ENCODE assay signal across 12 cellular contexts in genomic region chr11:65530157-65530496, GRCh38. TPM values are rescaled to one million over a fixed set of nuclear protein-coding genes. Genes with fewer than 3 reads are reported as not detected.
A peak's percentile ranks its signal among the peaks of the same experiment; 100 is the strongest.
DNase-seq lines count a peak whose midpoint lies in the region; ATAC-seq, FAIRE-seq and TF ChIP-seq lines count a peak whose summit lies in the region.
"Had no signal": no experiment of that assay in that cellular context is flagged by ENCODE, and none has a peak within 500 bp of the region (broad histone marks: within the 10 kb centered on the region; RNA-seq: fewer than 3 reads in every experiment).

No MANE protein-coding gene starts in this region.

- 84% methylated on average over 5 of the region's 5 CpGs for WGBS in mesenchymal stem cell

- no peak overlapping the region for H3K4me2 ChIP-seq in mesenchymal stem cell (ENCODE audit: low read length, poor library complexity, severe bottlenecking)

- H3K27me3 ChIP-seq in mesenchymal stem cell (ENCODE audit: control insufficient read depth in 1 of 2, insufficient read depth in 1 of 2, low read length in 2 of 2): no peaks in the 10 kb centered on the region

- H3K23ac ChIP-seq in mesenchymal stem cell (ENCODE audit: low read length in 2 of 2): no peak overlapping the region

- no peak overlapping the region for H3K18ac ChIP-seq in mesenchymal stem cell (ENCODE audit: low read depth in 1 of 2, low read length in 2 of 2)

- H3K9me3 ChIP-seq in HEK293 (ENCODE audit: control insufficient read depth, insufficient read depth, low read depth, low read length): no peaks in the 10 kb centered on the region
- H3K9me3 ChIP-seq in mesenchymal stem cell (ENCODE audit: control insufficient read depth, low read length): no peaks in the 10 kb centered on the region

- TF ChIP-seq CTCF in D721Med (IDR thresholded peaks at IDR 0.05; ENCODE audit: insufficient read depth, missing control alignments): no peak
- 0 out of 2 replicates have a peak, but pooled peaks have one; percentile 19 for TF ChIP-seq CTCF in HEK293 (tag by site-specific recombination; IDR thresholded peaks at IDR 0.05)

- H2BK12ac ChIP-seq in mesenchymal stem cell (ENCODE audit: low read length in 2 of 2): no peak overlapping the region

- no peaks in the 10 kb centered on the region for H3K27me3 Mint-ChIP-seq in activated T-helper 17 cell treated with anti-CD3 and anti-CD28 coated beads, Interleukin-2, amount 50 U/mL, for 72 hours

- no peaks in the 10 kb centered on the region for H3K9me3 Mint-ChIP-seq in activated T-helper 17 cell treated with anti-CD3 and anti-CD28 coated beads, Interleukin-2, amount 50 U/mL, for 72 hours
- H3K9me3 Mint-ChIP-seq: activated naive CD4-positive, alpha-beta T cell treated with anti-CD3 and anti-CD28 coated beads for 36 hours had no signal

- H3K9ac ChIP-seq in mesenchymal stem cell (ENCODE audit: low read length): peak overlapping the region; percentile 4

- H3K4me1 Mint-ChIP-seq in activated T-helper 17 cell treated with anti-CD3 and anti-CD28 coated beads, Interleukin-2, amount 50 U/mL, for 72 hours: peaks cover 13% of the 10 kb centered on the region

- H3K36me3 ChIP-seq in HEK293 (ENCODE audit: control insufficient read depth in 2 of 2, insufficient read depth in 1 of 2, low read length in 2 of 2) (peaks cover 6 to 84% of the 10 kb centered on the region in 2 experiments; a peak in 2 of 3 replicates), mesenchymal stem cell (ENCODE audit: control insufficient read depth in 1 of 2, insufficient read depth in 2 of 2, low read depth in 1 of 2, low read length in 2 of 2) (peaks cover 79 to 83% of the 10 kb centered on the region in 2 experiments)

- no peak overlapping the region for H2AFZ ChIP-seq in mesenchymal stem cell (ENCODE audit: low read depth, low read length)

- CTCF ChIA-PET in HEK293 (lab: Yijun Ruan, JAX): interaction anchor here (0.7 to 3.4 kb wide), 5 partner anchors 11 to 59 kb away, joined by 3 to 21 read pairs (median 4); no protein-coding TSS in a partner anchor

- no peak overlapping the region for H3K14ac ChIP-seq in mesenchymal stem cell (ENCODE audit: low read length in 2 of 2)

- H2BK15ac ChIP-seq in mesenchymal stem cell (ENCODE audit: low read depth, poor library complexity, severe bottlenecking): no peak overlapping the region

- H3K4me1 ChIP-seq in HEK293 (ENCODE audit: control insufficient read depth, insufficient read depth, low read length): peaks cover 4% of the 10 kb centered on the region; the same call in 1 of the 2 replicates
- peaks cover 26% of the 10 kb centered on the region for H3K4me1 ChIP-seq in mesenchymal stem cell (ENCODE audit: control insufficient read depth, insufficient read depth, low read depth, low read length)

- peaks cover 83% of the 10 kb centered on the region for H3K36me3 Mint-ChIP-seq in activated T-helper 17 cell treated with anti-CD3 and anti-CD28 coated beads, Interleukin-2, amount 50 U/mL, for 72 hours (ENCODE audit: low read depth)

- H3K4me3 ChIP-seq in HEK293 (ENCODE audit: low read depth, low read length) (no peak overlapping the region), mesenchymal stem cell (ENCODE audit: insufficient read depth in 1 of 2, low read depth in 1 of 2, low read length in 2 of 2) (no peak overlapping the region)

- no peak overlapping the region for H2AK5ac ChIP-seq in mesenchymal stem cell (ENCODE audit: low read length, severe bottlenecking)

- no peak for FAIRE-seq in D721Med (lab: Jason Lieb, UNC)
- no peak for FAIRE-seq in GM19239 (lab: Jason Lieb, UNC)
- FAIRE-seq: GM18507 had no signal

- no peak overlapping the region for H4K8ac ChIP-seq in mesenchymal stem cell (ENCODE audit: low read length)

- no peak overlapping the region for H3K4me3 Mint-ChIP-seq in activated T-helper 17 cell treated with anti-CD3 and anti-CD28 coated beads, Interleukin-2, amount 50 U/mL, for 72 hours
- H3K4me3 Mint-ChIP-seq: activated naive CD4-positive, alpha-beta T cell treated with anti-CD3 and anti-CD28 coated beads for 36 hours had no signal

- POLR2A ChIA-PET in HEK293 (lab: Yijun Ruan, JAX): interaction anchor here (1.5 to 3.0 kb wide), 2 partner anchors 10 to 42 kb away, joined by 3 to 12 read pairs; no protein-coding TSS in a partner anchor

- peak overlapping the region; percentile 56 for H3K27ac Mint-ChIP-seq in activated T-helper 17 cell treated with anti-CD3 and anti-CD28 coated beads, Interleukin-2, amount 50 U/mL, for 72 hours
- H3K27ac Mint-ChIP-seq: activated naive CD4-positive, alpha-beta T cell treated with anti-CD3 and anti-CD28 coated beads for 36 hours had no signal

- peaks cover 42% of the 10 kb centered on the region for H3K79me1 ChIP-seq in mesenchymal stem cell (replicated peaks; ENCODE audit: low read length, poor library complexity, severe bottlenecking)

- DNase-seq in D721Med (ENCODE audit: insufficient read length, low spot score) (peak; percentile 11), mesenchymal stem cell (no peak), NCI-H187 (lab: John Stamatoyannopoulos, UW) (no peak), NCI-H2107 (lab: John Stamatoyannopoulos, UW) (no peak), GM19239 (ENCODE audit: insufficient read length, low spot score) (no peak)
- DNase-seq: activated naive CD4-positive, alpha-beta T cell treated with anti-CD3 and anti-CD28 coated beads for 36 hours; posterior cingulate gyrus; SHP77 treated with DMSO at 0.1 percent for 48 hours had no signal

- no peak overlapping the region for H2BK5ac ChIP-seq in mesenchymal stem cell (ENCODE audit: low read depth, low read length, poor library complexity, severe bottlenecking)

- H3K27ac ChIP-seq in HEK293 (ENCODE audit: extremely low read depth, low read depth, low read length) (no peak overlapping the region), mesenchymal stem cell (ENCODE audit: low read length, poor library complexity, severe bottlenecking) (no peak overlapping the region)

- H2BK120ac ChIP-seq in mesenchymal stem cell (ENCODE audit: low read depth, low read length): no peak overlapping the region

- H4K91ac ChIP-seq in mesenchymal stem cell (ENCODE audit: low read length): no peak overlapping the region

- peak; percentile 31 for ATAC-seq in activated T-helper 17 cell treated with anti-CD3 and anti-CD28 coated beads, Interleukin-2, amount 50 U/mL, for 72 hours (replicated peaks)
- no peak for ATAC-seq in HG03354 (IDR thresholded peaks at IDR 0.05; ENCODE audit: poor library complexity, severe bottlenecking, unreplicated experiment)

- H3K4ac ChIP-seq in mesenchymal stem cell (ENCODE audit: low read depth in 1 of 2, low read length in 2 of 2): no peak overlapping the region

TF ChIP-seq in HEK293, 187 proteins besides CTCF, POLR2A, EP300 and RAD21:
- TF ChIP-seq ZNF426 (tag by site-specific recombination; IDR thresholded peaks at IDR 0.05) (no peak), SCRT2 (tag by site-specific recombination; IDR thresholded peaks at IDR 0.05) (peak; percentile 79), ZNF266 (tag by site-specific recombination; IDR thresholded peaks at IDR 0.05; ENCODE audit: low read depth) (no peak), GLIS1 (tag by site-specific recombination; IDR thresholded peaks at IDR 0.05) (no peak)

RNA-seq across cellular contexts. Expression of gene SCYL1, which starts 5.2 kb away (rescaled TPM):
- 10 to 100 TPM; 80.4 to 86.8 TPM for total RNA-seq in activated T-helper 17 cell treated with anti-CD3 and anti-CD28 coated beads, Interleukin-2, amount 50 U/mL, for 72 hours
- 114 TPM for polyA plus RNA-seq in mesenchymal stem cell (2013, experiment 1 of 2)
- 115 TPM for polyA plus RNA-seq in mesenchymal stem cell (2013, experiment 2 of 2)

RNA-seq across cellular contexts. Expression of gene LTBP3, which starts 28.0 kb away (rescaled TPM):
- 100 to 1,000 TPM in 1 of 2 donors, 10 to 100 TPM in 1; 54.3 to 124 TPM for total RNA-seq in activated T-helper 17 cell treated with anti-CD3 and anti-CD28 coated beads, Interleukin-2, amount 50 U/mL, for 72 hours
- polyA plus RNA-seq in mesenchymal stem cell (2013, experiment 1 of 2): 52.8 TPM
- polyA plus RNA-seq in mesenchymal stem cell (2013, experiment 2 of 2): 46.9 TPM

RNA-seq across cellular contexts. Expression of gene MALAT1, which starts 31.3 kb away (rescaled TPM):
- total RNA-seq in activated T-helper 17 cell treated with anti-CD3 and anti-CD28 coated beads, Interleukin-2, amount 50 U/mL, for 72 hours: over 10,000 TPM in 1 of 2 donors, 1,000 to 10,000 TPM in 1; 5,547 to 22,796 TPM
- 972 TPM for polyA plus RNA-seq in mesenchymal stem cell (2013, experiment 1 of 2)
- 756 TPM for polyA plus RNA-seq in mesenchymal stem cell (2013, experiment 2 of 2)

RNA-seq across cellular contexts. Expression of gene ZNRD2, which starts 40.1 kb away (rescaled TPM):
- total RNA-seq in activated T-helper 17 cell treated with anti-CD3 and anti-CD28 coated beads, Interleukin-2, amount 50 U/mL, for 72 hours: 10 to 100 TPM; 30.3 to 49.4 TPM
- polyA plus RNA-seq in mesenchymal stem cell (2013, experiment 1 of 2): 64.9 TPM
- 59.8 TPM for polyA plus RNA-seq in mesenchymal stem cell (2013, experiment 2 of 2)

RNA-seq across cellular contexts. Expression of gene FAM89B, which starts 42.2 kb away (rescaled TPM):
- total RNA-seq in activated T-helper 17 cell treated with anti-CD3 and anti-CD28 coated beads, Interleukin-2, amount 50 U/mL, for 72 hours: 10 to 100 TPM; 39.0 to 42.2 TPM
- 50.0 TPM for polyA plus RNA-seq in mesenchymal stem cell (2013, experiment 1 of 2)
- 53.5 TPM for polyA plus RNA-seq in mesenchymal stem cell (2013, experiment 2 of 2)
